Comparison of ENCODE assay signal across 15 cellular contexts in the genomic region with DNA sequence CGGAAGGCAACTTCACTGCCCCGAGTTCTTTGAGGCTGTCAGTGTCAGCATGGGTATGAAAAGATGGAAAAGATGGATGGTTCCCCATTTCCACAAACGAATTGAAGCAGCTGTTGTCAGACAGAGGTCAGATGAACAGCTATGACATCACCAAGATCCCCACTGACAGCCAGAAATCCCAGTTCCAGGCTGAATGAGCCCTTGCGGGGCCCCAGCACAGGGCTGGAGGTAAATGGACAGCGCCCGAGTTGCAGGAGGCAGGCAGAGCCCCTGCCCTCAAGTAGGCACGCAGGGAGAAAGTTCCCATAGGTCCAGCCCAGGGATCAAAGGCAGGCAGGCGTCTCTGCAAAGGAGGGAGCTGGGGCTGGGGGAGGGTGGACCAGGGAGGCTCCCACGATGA.
"Had no signal": no experiment of that assay in that cellular context is flagged by ENCODE, and none has a peak within 500 bp of the region (broad histone marks: within the 10 kb centered on the region; RNA-seq: fewer than 3 reads in every experiment).

No MANE protein-coding gene starts in this region.

- H3K4me3 Mint-ChIP-seq: activated naive CD8-positive, alpha-beta T cell; immature natural killer cell; natural killer cell treated with Interleukin-12 subunit alpha and Interleukin-12 subunit beta and Interleukin-15 and Interleukin-18, amount 100 ng/mL, for 72 hours; stimulated activated memory B cell treated with anti-CD40 and anti-IgM and Interleukin-4, amounts not matched to agents 10 μg/mL and 1 μg/mL and 100 μg/mL, for 72 hours had no signal

- H3K4me1 Mint-ChIP-seq: immature natural killer cell; stimulated activated memory B cell treated with anti-CD40 and anti-IgM and Interleukin-4, amounts not matched to agents 10 μg/mL and 1 μg/mL and 100 μg/mL, for 72 hours had no signal

- DNase-seq: activated CD4-positive, alpha-beta T cell treated with anti-CD3 and anti-CD28 coated beads, Interleukin-2, amount 50 U/mL, for 4 hours; activated CD4-positive, CD25-positive, alpha-beta regulatory T cell treated with anti-CD3 and anti-CD28 coated beads, Interleukin-2, amount 50 U/mL, for 72 hours; activated gamma-delta T cell; activated T-cell treated with anti-CD3 and anti-CD28 coated beads, Interleukin-2, amount 50 U/mL, for 1 hour; hippocampal formation; immature natural killer cell; left colon; mucosa of descending colon; pancreas; T-helper 2 cell; transverse colon had no signal

- H3K4me1 ChIP-seq: pancreas, transverse colon had no signal

- H3K4me3 ChIP-seq: mucosa of descending colon, pancreas, smooth muscle cell, transverse colon had no signal

- H3K36me3 ChIP-seq: pancreas, transverse colon had no signal

- ATAC-seq: left colon; mucosa of descending colon; natural killer cell treated with Interleukin-12 subunit alpha and Interleukin-12 subunit beta and Interleukin-15 and Interleukin-18, amount 100 ng/mL, for 72 hours; stimulated activated memory B cell treated with anti-CD40 and anti-IgM and Interleukin-4, amounts not matched to agents 10 μg/mL and 1 μg/mL and 100 μg/mL, for 72 hours had no signal

- H3K27ac ChIP-seq: pancreas, transverse colon had no signal

- H3K36me3 Mint-ChIP-seq: activated naive CD8-positive, alpha-beta T cell; immature natural killer cell; natural killer cell treated with Interleukin-12 subunit alpha and Interleukin-12 subunit beta and Interleukin-15 and Interleukin-18, amount 100 ng/mL, for 72 hours; stimulated activated memory B cell treated with anti-CD40 and anti-IgM and Interleukin-4, amounts not matched to agents 10 μg/mL and 1 μg/mL and 100 μg/mL, for 72 hours had no signal

- H3K27me3 ChIP-seq: pancreas had no signal

- FAIRE-seq: pancreas had no signal

- H3K9me3 ChIP-seq: mucosa of descending colon, pancreas, transverse colon had no signal

- H3K4me2 ChIP-seq: smooth muscle cell had no signal

- H3K27ac Mint-ChIP-seq: activated naive CD8-positive, alpha-beta T cell; immature natural killer cell; natural killer cell treated with Interleukin-12 subunit alpha and Interleukin-12 subunit beta and Interleukin-15 and Interleukin-18, amount 100 ng/mL, for 72 hours; stimulated activated memory B cell treated with anti-CD40 and anti-IgM and Interleukin-4, amounts not matched to agents 10 μg/mL and 1 μg/mL and 100 μg/mL, for 72 hours had no signal

- H3K9me3 Mint-ChIP-seq: immature natural killer cell; natural killer cell treated with Interleukin-12 subunit alpha and Interleukin-12 subunit beta and Interleukin-15 and Interleukin-18, amount 100 ng/mL, for 72 hours; stimulated activated memory B cell treated with anti-CD40 and anti-IgM and Interleukin-4, amounts not matched to agents 10 μg/mL and 1 μg/mL and 100 μg/mL, for 72 hours had no signal
